In the genomic region with DNA sequence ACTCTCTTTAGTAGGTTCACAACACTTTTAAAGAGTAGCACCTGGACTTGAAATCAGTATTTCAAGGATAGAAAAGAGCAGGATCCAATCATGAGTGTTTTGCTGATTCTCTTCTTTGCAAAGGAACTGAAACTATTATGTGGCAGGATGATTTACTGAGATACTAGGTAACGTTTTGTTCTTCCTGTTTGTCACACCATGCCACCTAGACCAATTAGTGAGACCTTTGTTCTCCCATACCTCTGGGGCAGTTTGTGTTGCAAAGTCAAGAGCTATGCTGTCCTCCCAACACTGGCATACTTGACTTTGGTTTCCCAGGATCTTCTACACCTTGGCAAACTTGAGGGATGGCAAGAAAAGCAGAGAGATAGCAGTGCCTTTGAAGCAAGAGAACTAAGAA, we compare ENCODE assay signal across 9 cellular contexts. TPM values are rescaled to one million over a fixed set of nuclear protein-coding genes. Genes with fewer than 3 reads are reported as not detected.
DNase-seq lines count a peak whose midpoint lies in the region; ATAC-seq, FAIRE-seq and TF ChIP-seq lines count a peak whose summit lies in the region.
"Had no signal": no experiment of that assay in that cellular context is flagged by ENCODE, and none has a peak within 500 bp of the region (broad histone marks: within the 10 kb centered on the region; RNA-seq: fewer than 3 reads in every experiment).

No MANE protein-coding gene starts in this region.

- peak; percentile 77 for ATAC-seq in GM19467 (IDR thresholded peaks at IDR 0.05; ENCODE audit: unreplicated experiment)
- ATAC-seq in HG03039 (IDR thresholded peaks at IDR 0.05; ENCODE audit: unreplicated experiment), result peak; percentile 46
- ATAC-seq in T-cell (replicated peaks in 1 of 4), result no peak
- no peak for ATAC-seq in esophagus mucosa

- no peak for TF ChIP-seq POLR2A in GM12892 (IDR thresholded peaks at IDR 0.05; ENCODE audit: low read depth, low read length)

- no peak for DNase-seq in GM12892 (ENCODE audit: insufficient read length)
- DNase-seq in T-cell, result no peak
- DNase-seq in NCI-H1436 (lab: John Stamatoyannopoulos, UW), result no peak
- DNase-seq in iPS-NIHi7 (ENCODE audit: extremely low spot score), result no peak
- no peak for DNase-seq in DMS53 (lab: John Stamatoyannopoulos, UW)

- POLR2A ChIA-PET in T-cell (lab: Charles Lee), result no interaction called here

- H3K4me3 Mint-ChIP-seq in T-cell, result peak overlapping the region in 1 of 3 donors; percentile 38
- H3K4me3 Mint-ChIP-seq: mesothelial cell of epicardium had no signal

- peaks cover 23 to 29% (median 29%) of the 10 kb centered on the region in 3 donors for H3K4me1 Mint-ChIP-seq in T-cell

- H3K27ac Mint-ChIP-seq in T-cell, result peak overlapping the region; percentile 23 to 32
- H3K27ac Mint-ChIP-seq: mesothelial cell of epicardium had no signal

- CTCF ChIA-PET in T-cell (lab: Charles Lee), result interaction anchor here in 1 of 2 donors (0.7 kb wide), 1 partner anchor 41 kb away, joined by 3 read pairs; no protein-coding TSS in a partner anchor

- no peaks in the 10 kb centered on the region for H3K36me3 Mint-ChIP-seq in T-cell
- H3K36me3 Mint-ChIP-seq: mesothelial cell of epicardium had no signal

- H3K9me3 Mint-ChIP-seq in T-cell, result no peaks in the 10 kb centered on the region
- H3K9me3 Mint-ChIP-seq: mesothelial cell of epicardium had no signal

- FAIRE-seq in GM12892 (lab: Jason Lieb, UNC), result peak; percentile 86

- H3K27me3 Mint-ChIP-seq in T-cell, result no peaks in the 10 kb centered on the region

RNA-seq across cellular contexts. Expression of a gene that starts 43.4 kb away (rescaled TPM):
- polyA plus RNA-seq in GM12892 (2012; ENCODE audit: missing spikeins), result not detected
- under 1 TPM in 3 of 5 donors, not detected in 2; 0.13 to 0.68 (median 0.53) TPM for total RNA-seq in T-cell
- total RNA-seq in esophagus mucosa, result not detected
- total RNA-seq: mesothelial cell of epicardium had no signal

Comparison
In these comparisons a context has a peak if more than half of its experiments do, and no peak if none do; other contexts are left out.
1. ATAC-seq: peak in GM19467 (single experiment) and HG03039 (single experiment); none in T-cell (0 of 4) and esophagus mucosa (single experiment).